ENCODE assay signal across 1 cellular context in genomic region chr2:127453013-127453391, GRCh38.
TF ChIP-seq lines count a peak whose summit lies in the region.

No MANE protein-coding gene starts in this region.

TF ChIP-seq in HepG2, 621 proteins besides CTCF, POLR2A, EP300 and RAD21 (continued from another document):
- TF ChIP-seq ZNF256 (CRISPR knock-in tag; conservative IDR thresholded peaks at IDR 0.05) = no peak
- TF ChIP-seq ZNF564 (CRISPR knock-in tag; IDR thresholded peaks at IDR 0.05) = no peak
- TF ChIP-seq ZNF576 (CRISPR knock-in tag; IDR thresholded peaks at IDR 0.05) = no peak
- TF ChIP-seq, protein P1, sequence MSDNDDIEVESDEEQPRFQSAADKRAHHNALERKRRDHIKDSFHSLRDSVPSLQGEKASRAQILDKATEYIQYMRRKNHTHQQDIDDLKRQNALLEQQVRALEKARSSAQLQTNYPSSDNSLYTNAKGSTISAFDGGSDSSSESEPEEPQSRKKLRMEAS (IDR thresholded peaks at IDR 0.05) = peak; percentile 34; the same call in 1 of the 2 replicates
- TF ChIP-seq ARID2 (CRISPR knock-in tag; IDR thresholded peaks at IDR 0.05; ENCODE audit: borderline replicate concordance) = 0 out of 2 replicates have a peak, but pooled peaks have one; percentile 70
- no peak for TF ChIP-seq CBX2 (IDR thresholded peaks at IDR 0.05; ENCODE audit: low read depth, low read length)
- TF ChIP-seq CBX2 (CRISPR knock-in tag; IDR thresholded peaks at IDR 0.05; ENCODE audit: low read depth) = no peak
- TF ChIP-seq, protein P2, sequence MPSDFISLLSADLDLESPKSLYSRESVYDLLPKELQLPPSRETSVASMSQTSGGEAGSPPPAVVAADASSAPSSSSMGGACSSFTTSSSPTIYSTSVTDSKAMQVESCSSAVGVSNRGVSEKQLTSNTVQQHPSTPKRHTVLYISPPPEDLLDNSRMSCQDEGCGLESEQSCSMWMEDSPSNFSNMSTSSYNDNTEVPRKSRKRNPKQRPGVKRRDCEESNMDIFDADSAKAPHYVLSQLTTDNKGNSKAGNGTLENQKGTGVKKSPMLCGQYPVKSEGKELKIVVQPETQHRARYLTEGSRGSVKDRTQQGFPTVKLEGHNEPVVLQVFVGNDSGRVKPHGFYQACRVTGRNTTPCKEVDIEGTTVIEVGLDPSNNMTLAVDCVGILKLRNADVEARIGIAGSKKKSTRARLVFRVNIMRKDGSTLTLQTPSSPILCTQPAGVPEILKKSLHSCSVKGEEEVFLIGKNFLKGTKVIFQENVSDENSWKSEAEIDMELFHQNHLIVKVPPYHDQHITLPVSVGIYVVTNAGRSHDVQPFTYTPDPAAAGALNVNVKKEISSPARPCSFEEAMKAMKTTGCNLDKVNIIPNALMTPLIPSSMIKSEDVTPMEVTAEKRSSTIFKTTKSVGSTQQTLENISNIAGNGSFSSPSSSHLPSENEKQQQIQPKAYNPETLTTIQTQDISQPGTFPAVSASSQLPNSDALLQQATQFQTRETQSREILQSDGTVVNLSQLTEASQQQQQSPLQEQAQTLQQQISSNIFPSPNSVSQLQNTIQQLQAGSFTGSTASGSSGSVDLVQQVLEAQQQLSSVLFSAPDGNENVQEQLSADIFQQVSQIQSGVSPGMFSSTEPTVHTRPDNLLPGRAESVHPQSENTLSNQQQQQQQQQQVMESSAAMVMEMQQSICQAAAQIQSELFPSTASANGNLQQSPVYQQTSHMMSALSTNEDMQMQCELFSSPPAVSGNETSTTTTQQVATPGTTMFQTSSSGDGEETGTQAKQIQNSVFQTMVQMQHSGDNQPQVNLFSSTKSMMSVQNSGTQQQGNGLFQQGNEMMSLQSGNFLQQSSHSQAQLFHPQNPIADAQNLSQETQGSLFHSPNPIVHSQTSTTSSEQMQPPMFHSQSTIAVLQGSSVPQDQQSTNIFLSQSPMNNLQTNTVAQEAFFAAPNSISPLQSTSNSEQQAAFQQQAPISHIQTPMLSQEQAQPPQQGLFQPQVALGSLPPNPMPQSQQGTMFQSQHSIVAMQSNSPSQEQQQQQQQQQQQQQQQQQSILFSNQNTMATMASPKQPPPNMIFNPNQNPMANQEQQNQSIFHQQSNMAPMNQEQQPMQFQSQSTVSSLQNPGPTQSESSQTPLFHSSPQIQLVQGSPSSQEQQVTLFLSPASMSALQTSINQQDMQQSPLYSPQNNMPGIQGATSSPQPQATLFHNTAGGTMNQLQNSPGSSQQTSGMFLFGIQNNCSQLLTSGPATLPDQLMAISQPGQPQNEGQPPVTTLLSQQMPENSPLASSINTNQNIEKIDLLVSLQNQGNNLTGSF (CRISPR knock-in tag; IDR thresholded peaks at IDR 0.05) = 0 out of 2 replicates have a peak, but pooled peaks have one; percentile 3
- TF ChIP-seq SUZ12 (IDR thresholded peaks at IDR 0.05; ENCODE audit: low read depth, low read length) = no peak
- TF ChIP-seq NR0B2 (CRISPR knock-in tag; IDR thresholded peaks at IDR 0.05) = 0 out of 2 replicates have a peak, but pooled peaks have one; percentile 22
- peak; percentile 62; the same call in 1 of the 2 replicates for TF ChIP-seq ARHGAP35 (CRISPR knock-in tag; IDR thresholded peaks at IDR 0.05; ENCODE audit: borderline replicate concordance)
- TF ChIP-seq KDM3A (CRISPR knock-in tag; IDR thresholded peaks at IDR 0.05; ENCODE audit: low read depth) = no peak
- TF ChIP-seq REPIN1 (CRISPR knock-in tag; IDR thresholded peaks at IDR 0.05; ENCODE audit: borderline replicate concordance, low read depth) = peak; percentile 26; the same call in 1 of the 2 replicates
- TF ChIP-seq THAP11 (CRISPR knock-in tag; IDR thresholded peaks at IDR 0.05) = no peak
- 0 out of 2 replicates have a peak, but pooled peaks have one; percentile 16 for TF ChIP-seq AHR (CRISPR knock-in tag; IDR thresholded peaks at IDR 0.05)
- peak; percentile 19 for TF ChIP-seq ASH2L (IDR thresholded peaks at IDR 0.05; ENCODE audit: insufficient read length, low read depth, low read length)
- 0 out of 2 replicates have a peak, but pooled peaks have one; percentile 18 for TF ChIP-seq MXD4 (CRISPR knock-in tag; IDR thresholded peaks at IDR 0.05)
- 0 out of 2 replicates have a peak, but pooled peaks have one; percentile 25 for TF ChIP-seq MTF2 (CRISPR knock-in tag; IDR thresholded peaks at IDR 0.05; ENCODE audit: borderline replicate concordance)
- 0 out of 2 replicates have a peak, but pooled peaks have one; percentile 2 for TF ChIP-seq TARDBP (CRISPR knock-in tag; IDR thresholded peaks at IDR 0.05)
- peak; percentile 32; the same call in 1 of the 2 replicates for TF ChIP-seq ZNF646 (CRISPR knock-in tag; IDR thresholded peaks at IDR 0.05)
